ENCODE assay signal across 8 cellular contexts in genomic region chr18:623760-624620, GRCh38. TPM values are rescaled to one million over a fixed set of nuclear protein-coding genes. Genes with fewer than 3 reads are reported as not detected.
DNase-seq lines count a peak whose midpoint lies in the region; ATAC-seq and TF ChIP-seq lines count a peak whose summit lies in the region.

No MANE protein-coding gene starts in this region.

- in situ Hi-C loops in KBM-7 (cut with MboI; ENCODE audit: low pct_unique_long_range_greater_than_20kb, low sequenced_read_pairs): no loop called here

- no peaks in the 10 kb centered on the region for H3K36me3 ChIP-seq in upper lobe of right lung

- DNase-seq in KBM-7: peak; percentile 50
- peak; percentile 69 for DNase-seq in SK-N-DZ (ENCODE audit: low spot score)
- peak; percentile 6 for DNase-seq in activated gamma-delta T cell (lab: John Stamatoyannopoulos, UW)
- peak; percentile 87 for DNase-seq in globus pallidus (ENCODE audit: low spot score)
- DNase-seq in pons (ENCODE audit: low spot score): peak; percentile 87
- peak; percentile 74 for DNase-seq in upper lobe of right lung

- no peaks in the 10 kb centered on the region for H3K27me3 ChIP-seq in upper lobe of right lung

- H3K4me3 ChIP-seq in upper lobe of right lung: no peak overlapping the region

- no peaks in the 10 kb centered on the region for H3K4me1 ChIP-seq in upper lobe of right lung

- H3K27ac ChIP-seq in 22Rv1 (no peak overlapping the region), upper lobe of right lung (no peak overlapping the region)

- ATAC-seq in GM18498 (IDR thresholded peaks at IDR 0.05; ENCODE audit: unreplicated experiment) (peak; percentile 69), upper lobe of right lung (peak; percentile 90)

- peak; percentile 72 for TF ChIP-seq CTCF in 22Rv1 (IDR thresholded peaks at IDR 0.05)
- peak; percentile 82 for TF ChIP-seq CTCF in upper lobe of right lung (IDR thresholded peaks at IDR 0.05)

- intact Hi-C loops in upper lobe of right lung (cut with DNase I): no loop called here

- H3K9me3 ChIP-seq in upper lobe of right lung: no peaks in the 10 kb centered on the region

RNA-seq across cellular contexts. Expression of gene CLUL1, which starts 27.2 kb away (rescaled TPM):
- polyA plus RNA-seq in SK-N-DZ (2014; cell fraction: cytosol; rRNA removed): 0.21 TPM in 1 of 2 replicates, not detected in the other
- polyA plus RNA-seq in SK-N-DZ (2014; cell fraction: nucleus; rRNA removed): not detected in 2 replicates
- total RNA-seq in upper lobe of right lung: 3.2 TPM

RNA-seq across cellular contexts. Expression of gene TYMS, which starts 33.5 kb away (rescaled TPM):
- polyA plus RNA-seq in SK-N-DZ (2014; cell fraction: cytosol; rRNA removed): 102 and 120 TPM in 2 replicates
- polyA plus RNA-seq in SK-N-DZ (2014; cell fraction: nucleus; rRNA removed): 79.7 and 194 TPM in 2 replicates
- 4.6 TPM for total RNA-seq in upper lobe of right lung

RNA-seq across cellular contexts. Expression of gene CETN1, which starts 43.8 kb away (rescaled TPM):
- polyA plus RNA-seq in SK-N-DZ (2014; cell fraction: cytosol; rRNA removed): not detected in 2 replicates
- not detected in 2 replicates for polyA plus RNA-seq in SK-N-DZ (2014; cell fraction: nucleus; rRNA removed)
- total RNA-seq in upper lobe of right lung: not detected

Comparison
In these comparisons a context has a peak if more than half of its experiments do, and no peak if none do; other contexts are left out.
1. DNase-seq: peak in every context shown above with its lines; median percentile 87 in globus pallidus; 87 in pons; 74 in upper lobe of right lung; 69 in SK-N-DZ; 50 in KBM-7; 6 in activated gamma-delta T cell.